1 cellular context compared by ENCODE assay signal in the genomic region with DNA sequence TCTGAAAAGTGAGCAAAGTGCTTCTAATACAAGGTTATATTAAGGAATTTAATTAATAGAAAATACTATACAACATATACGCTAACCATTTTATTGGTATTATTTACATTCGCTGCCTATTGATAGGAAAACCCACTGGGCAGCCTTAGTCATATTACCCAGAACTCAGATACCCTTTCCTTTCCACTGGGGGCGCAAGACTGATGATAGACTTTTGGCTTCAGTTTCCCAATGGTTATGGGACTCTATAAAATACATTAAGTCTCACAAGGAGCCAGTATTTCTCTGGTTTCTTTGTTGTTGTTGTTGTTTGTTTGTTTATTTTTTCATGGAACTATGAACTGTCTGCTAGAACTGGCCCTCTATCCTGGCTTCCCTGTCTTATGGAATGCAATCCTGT.
TF ChIP-seq lines count a peak whose summit lies in the region.

No MANE protein-coding gene starts in this region.

TF ChIP-seq in SK-N-SH treated with all-trans-retinoic acid at 6 μM for 48 hours, 23 proteins besides CTCF, POLR2A, EP300 and RAD21 (continued from another document):
- TF ChIP-seq TSHZ2 (CRISPR knock-in tag; IDR thresholded peaks at IDR 0.05) (no peak), ZNF70 (CRISPR knock-in tag; IDR thresholded peaks at IDR 0.05) (no peak), TCF4 (CRISPR knock-in tag; IDR thresholded peaks at IDR 0.05; ENCODE audit: borderline replicate concordance) (no peak), GLIS3 (CRISPR knock-in tag; IDR thresholded peaks at IDR 0.05) (no peak), ARNTL (CRISPR knock-in tag; IDR thresholded peaks at IDR 0.05; ENCODE audit: borderline replicate concordance, low read depth) (no peak), TOX (CRISPR knock-in tag; IDR thresholded peaks at IDR 0.05; ENCODE audit: borderline replicate concordance) (no peak), ZFP30 (CRISPR knock-in tag; IDR thresholded peaks at IDR 0.05) (no peak), ZC3H10 (CRISPR knock-in tag; IDR thresholded peaks at IDR 0.05) (no peak), ISL1 (CRISPR knock-in tag; IDR thresholded peaks at IDR 0.05) (no peak), ZNF565 (CRISPR knock-in tag; conservative IDR thresholded peaks at IDR 0.05; ENCODE audit: low read depth) (no peak)
- TF ChIP-seq, protein P1, sequence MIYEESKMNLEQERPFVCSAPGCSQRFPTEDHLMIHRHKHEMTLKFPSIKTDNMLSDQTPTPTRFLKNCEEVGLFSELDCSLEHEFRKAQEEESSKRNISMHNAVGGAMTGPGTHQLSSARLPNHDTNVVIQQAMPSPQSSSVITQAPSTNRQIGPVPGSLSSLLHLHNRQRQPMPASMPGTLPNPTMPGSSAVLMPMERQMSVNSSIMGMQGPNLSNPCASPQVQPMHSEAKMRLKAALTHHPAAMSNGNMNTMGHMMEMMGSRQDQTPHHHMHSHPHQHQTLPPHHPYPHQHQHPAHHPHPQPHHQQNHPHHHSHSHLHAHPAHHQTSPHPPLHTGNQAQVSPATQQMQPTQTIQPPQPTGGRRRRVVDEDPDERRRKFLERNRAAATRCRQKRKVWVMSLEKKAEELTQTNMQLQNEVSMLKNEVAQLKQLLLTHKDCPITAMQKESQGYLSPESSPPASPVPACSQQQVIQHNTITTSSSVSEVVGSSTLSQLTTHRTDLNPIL (CRISPR knock-in tag; IDR thresholded peaks at IDR 0.05; ENCODE audit: low read depth), result no peak
